Comparison of ENCODE assay signal across 27 cellular contexts in genomic region chr19:19636573-19636972, GRCh38.
"Had no signal": no experiment of that assay in that cellular context is flagged by ENCODE, and none has a peak within 500 bp of the region (broad histone marks: within the 10 kb centered on the region; RNA-seq: fewer than 3 reads in every experiment).

No MANE protein-coding gene starts in this region.

- H3K27me3 ChIP-seq: dorsolateral prefrontal cortex, gastroesophageal sphincter, heart left ventricle, hepatocyte, neutrophil, sigmoid colon, testis, tibial artery, upper lobe of right lung, uterus had no signal

- H3K27ac Mint-ChIP-seq: endodermal cell; nephron progenitor cell; stimulated activated memory B cell treated with anti-CD40 and anti-IgM and Interleukin-4, amounts not matched to agents 10 μg/mL and 1 μg/mL and 100 μg/mL, for 72 hours had no signal

- H3K36me3 ChIP-seq: uterus had no signal

- ATAC-seq: gastroesophageal sphincter; heart left ventricle; left ventricle myocardium superior; naive thymus-derived CD8-positive, alpha-beta T cell; psoas muscle; right cardiac atrium; stimulated activated memory B cell treated with anti-CD40 and anti-IgM and Interleukin-4, amounts not matched to agents 10 μg/mL and 1 μg/mL and 100 μg/mL, for 72 hours; stimulated activated naive CD8-positive, alpha-beta T cell treated with anti-CD3 and anti-CD28 coated beads, Interleukin-15, Interleukin-2, amounts not matched to agents 100 U/mL and 50 U/mL, for 24 hours had no signal

- H3K4me1 ChIP-seq: gastroesophageal sphincter, heart left ventricle, lower lobe of right lung, psoas muscle, sigmoid colon, testis, tibial artery, upper lobe of right lung, uterus had no signal

- H3K9me3 ChIP-seq: gastroesophageal sphincter, heart left ventricle, lower lobe of right lung, psoas muscle, sigmoid colon, testis, tibial artery, upper lobe of right lung, uterus had no signal

- H3K4me3 Mint-ChIP-seq: endodermal cell; immature natural killer cell; naive thymus-derived CD8-positive, alpha-beta T cell; nephron progenitor cell; stimulated activated memory B cell treated with anti-CD40 and anti-IgM and Interleukin-4, amounts not matched to agents 10 μg/mL and 1 μg/mL and 100 μg/mL, for 72 hours had no signal

- H3K27me3 Mint-ChIP-seq: naive thymus-derived CD8-positive, alpha-beta T cell; stimulated activated memory B cell treated with anti-CD40 and anti-IgM and Interleukin-4, amounts not matched to agents 10 μg/mL and 1 μg/mL and 100 μg/mL, for 72 hours had no signal

- H3K4me2 ChIP-seq: hepatocyte had no signal

- H3K4me3 ChIP-seq: dorsolateral prefrontal cortex, gastroesophageal sphincter, heart left ventricle, hepatocyte, lower lobe of right lung, psoas muscle, sigmoid colon, tibial artery, upper lobe of right lung, uterus had no signal

- H2AFZ ChIP-seq: hepatocyte had no signal

- H3K9me3 Mint-ChIP-seq: endodermal cell; immature natural killer cell; naive thymus-derived CD8-positive, alpha-beta T cell; nephron progenitor cell; stimulated activated memory B cell treated with anti-CD40 and anti-IgM and Interleukin-4, amounts not matched to agents 10 μg/mL and 1 μg/mL and 100 μg/mL, for 72 hours had no signal

- H3K27ac ChIP-seq: dorsolateral prefrontal cortex, epithelial cell of prostate, gastroesophageal sphincter, heart left ventricle, hepatocyte, lower lobe of right lung, neutrophil, psoas muscle, sigmoid colon, testis, tibial artery, upper lobe of right lung, uterus had no signal

- H3K79me2 ChIP-seq: hepatocyte had no signal

- H3K4me1 Mint-ChIP-seq: endodermal cell had no signal

- DNase-seq: dorsolateral prefrontal cortex; effector CD4-positive, alpha-beta T cell; endodermal cell; foreskin fibroblast; immature natural killer cell; islet precursor cell; left ventricle myocardium superior; lower lobe of right lung; naive thymus-derived CD8-positive, alpha-beta T cell; nephron progenitor cell; psoas muscle; right cardiac atrium; sigmoid colon; stimulated activated CD4-positive, alpha-beta T cell treated with anti-CD3 and anti-CD28 coated beads, Interleukin-2, amount 100 ng/mL, for 24 hours; stimulated activated CD4-positive, alpha-beta T cell treated with anti-CD3 and anti-CD28 coated beads, Interleukin-4, amount 100 ng/mL, for 4 hours; stimulated activated naive CD8-positive, alpha-beta T cell treated with anti-CD3 and anti-CD28 coated beads, Interleukin-15, Interleukin-2, amounts not matched to agents 100 U/mL and 50 U/mL, for 24 hours; substantia nigra; testis; tibial artery; upper lobe of right lung had no signal
